11 cellular contexts compared by ENCODE assay signal in the genomic region with DNA sequence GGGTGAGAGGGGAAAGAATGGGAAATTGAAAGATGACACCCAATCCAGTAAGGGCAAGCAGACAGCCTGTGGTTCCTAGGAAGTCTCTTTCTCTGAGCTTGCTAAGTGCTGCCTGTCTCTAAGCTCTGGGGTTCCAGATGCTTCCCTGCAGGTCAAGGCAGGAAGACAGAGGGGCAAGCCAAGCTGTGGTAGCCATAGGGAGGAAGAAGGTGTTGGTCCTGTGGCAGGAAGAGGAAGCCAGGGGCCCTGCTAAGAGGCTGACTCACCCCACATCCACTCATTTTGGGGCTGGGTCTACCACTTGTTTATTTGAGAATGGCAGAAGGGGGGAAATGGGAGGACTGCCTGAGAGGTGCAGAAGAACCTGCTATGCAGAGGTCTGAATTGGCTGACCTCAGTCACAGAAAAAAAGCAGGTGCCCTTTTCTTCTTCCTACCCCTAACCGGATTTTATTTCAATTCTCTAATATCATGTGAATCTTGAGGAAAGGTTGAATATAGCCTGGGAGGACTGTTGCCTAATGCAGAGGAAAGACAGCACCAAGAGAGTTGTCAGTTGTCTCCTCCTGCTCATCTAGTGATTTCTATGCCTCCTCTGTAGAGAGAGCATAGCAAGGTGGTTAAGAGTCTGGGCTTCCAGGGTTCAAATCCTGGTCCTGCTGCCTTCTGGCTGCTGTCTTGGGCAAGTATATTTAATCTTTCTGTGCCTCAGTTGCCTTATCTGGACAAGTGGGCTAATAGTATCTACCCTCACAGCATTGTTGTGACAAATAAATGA. TPM values are rescaled to one million over a fixed set of nuclear protein-coding genes. Genes with fewer than 3 reads are reported as not detected.
A peak's percentile ranks its signal among the peaks of the same experiment; 100 is the strongest.
DNase-seq lines count a peak whose midpoint lies in the region; ATAC-seq and TF ChIP-seq lines count a peak whose summit lies in the region.
"Had no signal": no experiment of that assay in that cellular context is flagged by ENCODE, and none has a peak within 500 bp of the region (broad histone marks: within the 10 kb centered on the region; RNA-seq: fewer than 3 reads in every experiment).

No MANE protein-coding gene starts in this region.

- H3K27me3 ChIP-seq in CD4-positive, CD25-positive, alpha-beta regulatory T cell (ENCODE audit: control insufficient read depth, insufficient read depth, low read length), result peaks cover 24% of the 10 kb centered on the region
- H3K27me3 ChIP-seq in muscle layer of duodenum (ENCODE audit: low read depth, low read length), result peaks cover 18% of the 10 kb centered on the region
- 0 out of 2 replicates have a peak, but pooled peaks cover 6% of the 10 kb centered on the region for H3K27me3 ChIP-seq in SJCRH30
- H3K27me3 ChIP-seq in mammary epithelial cell (ENCODE audit: insufficient read depth, low read length), result peaks cover 33% of the 10 kb centered on the region
- H3K27me3 ChIP-seq: ovary had no signal

- peaks cover 48% of the 10 kb centered on the region for H3K27me3 Mint-ChIP-seq in CD4-positive, CD25-positive, alpha-beta regulatory T cell
- peaks cover 13% of the 10 kb centered on the region for H3K27me3 Mint-ChIP-seq in IgD-negative memory B cell

- in situ Hi-C loops in mammary epithelial cell (cut with MboI; ENCODE audit: low sequenced_read_pairs in 2 of 2), result no loop called here

- no TSS peak for BruUV-seq in mammary epithelial cell (replicated peaks; lab: Mats Ljungman, UMichigan)

- no peak overlapping the region for H2AFZ ChIP-seq in mammary epithelial cell (ENCODE audit: low read depth, low read length)

- H3K4me3 Mint-ChIP-seq in CD4-positive, CD25-positive, alpha-beta regulatory T cell, result peak overlapping the region in 3 of 4 donors; percentile 36 to 87 (median 39)
- H3K4me3 Mint-ChIP-seq in IgD-negative memory B cell, result peak overlapping the region; percentile 44 to 89 (median 58)

- CTCF ChIA-PET in mammary epithelial cell (lab: Charles Lee; ENCODE audit: low non-redundant PET), result no interaction called here

- peak in 1 of 2 donors; percentile 36 for ATAC-seq in CD4-positive, CD25-positive, alpha-beta regulatory T cell (ENCODE audit: low read depth in 2 of 2)
- no peak for ATAC-seq in GM18498 (IDR thresholded peaks at IDR 0.05; ENCODE audit: unreplicated experiment)

- no peaks in the 10 kb centered on the region for H3K9me3 ChIP-seq in CD4-positive, CD25-positive, alpha-beta regulatory T cell (ENCODE audit: control insufficient read depth in 2 of 2, low read length in 2 of 2)
- H3K9me3 ChIP-seq in muscle layer of duodenum (ENCODE audit: control insufficient read depth in 1 of 2, low read length in 2 of 2) (no peaks in the 10 kb centered on the region), SJCRH30 (replicated peaks) (no peaks in the 10 kb centered on the region; the same call in 1 of the 2 replicates), mammary epithelial cell (replicated peaks; ENCODE audit: insufficient read depth, low read length) (no peaks in the 10 kb centered on the region)
- H3K9me3 ChIP-seq: ovary had no signal

- no peaks in the 10 kb centered on the region for H3K36me3 Mint-ChIP-seq in CD4-positive, CD25-positive, alpha-beta regulatory T cell
- peaks cover 2% of the 10 kb centered on the region for H3K36me3 Mint-ChIP-seq in IgD-negative memory B cell

- peaks cover 0 to 4% (median 0%) of the 10 kb centered on the region in 7 donors for H3K9me3 Mint-ChIP-seq in CD4-positive, CD25-positive, alpha-beta regulatory T cell
- no peaks in the 10 kb centered on the region for H3K9me3 Mint-ChIP-seq in IgD-negative memory B cell

- H3K27ac ChIP-seq in CD4-positive, CD25-positive, alpha-beta regulatory T cell (ENCODE audit: insufficient read depth, low read length, poor library complexity, severe bottlenecking), result no peak overlapping the region
- H3K27ac ChIP-seq in muscle layer of duodenum (ENCODE audit: low read length) (peak overlapping the region; percentile 49), SJCRH30 (no peak overlapping the region), mammary epithelial cell (ENCODE audit: insufficient read depth, low read depth, low read length) (no peak overlapping the region)
- H3K27ac ChIP-seq: ovary had no signal

- 55% methylated on average over 1 of the region's 1 CpG for WGBS in mammary epithelial cell (ENCODE audit: low coverage, missing lambda C conversion rate)

- peak overlapping the region; percentile 45 for H3K4me3 ChIP-seq in CD4-positive, CD25-positive, alpha-beta regulatory T cell (ENCODE audit: low read depth, low read length)
- H3K4me3 ChIP-seq in muscle layer of duodenum (ENCODE audit: low read depth in 1 of 2, low read length in 2 of 2) (no peak overlapping the region), SJCRH30 (no peak overlapping the region), mammary epithelial cell (replicated peaks in 1 of 3; ENCODE audit: insufficient read depth in 1 of 3, low read depth in 2 of 3, low read length in 3 of 3) (no peak overlapping the region)
- H3K4me3 ChIP-seq: ovary had no signal

- no peak overlapping the region for H3K9ac ChIP-seq in mammary epithelial cell (ENCODE audit: insufficient read depth, low read length)

- no peak overlapping the region for H3K4me2 ChIP-seq in mammary epithelial cell (ENCODE audit: insufficient read depth, low read depth, low read length)

- H3K36me3 ChIP-seq in CD4-positive, CD25-positive, alpha-beta regulatory T cell (ENCODE audit: control insufficient read depth, insufficient read depth, low read length), result no peaks in the 10 kb centered on the region
- H3K36me3 ChIP-seq in muscle layer of duodenum (ENCODE audit: control insufficient read depth in 1 of 2, insufficient read depth in 2 of 2, low read length in 2 of 2) (no peaks in the 10 kb centered on the region), SJCRH30 (no peaks in the 10 kb centered on the region), mammary epithelial cell (ENCODE audit: insufficient read depth, low read length) (no peaks in the 10 kb centered on the region)
- H3K36me3 ChIP-seq: ovary had no signal

- no peaks in the 10 kb centered on the region for H3K79me2 ChIP-seq in mammary epithelial cell (ENCODE audit: insufficient read depth, low read length)

- peak in 1 of 3 donors; percentile 59 for DNase-seq in CD4-positive, CD25-positive, alpha-beta regulatory T cell
- DNase-seq in activated T-helper 1 cell treated with Interleukin-2 at 50 U/mL for 16 hours (ENCODE audit: low read depth), result peak; percentile 21
- DNase-seq in nucleus accumbens (lab: John Stamatoyannopoulos, UW), result no peak
- DNase-seq in SJCRH30, result no peak
- DNase-seq in mammary epithelial cell, result no peak
- DNase-seq: caudate nucleus, NCI-H748 treated with DMSO at 0.1 percent for 48 hours had no signal

- intact Hi-C loops in mammary epithelial cell (cut with micrococcal nuclease), result loop anchor here (2.0 to 5.0 kb wide), 2 partner anchors 41 to 77 kb away; no protein-coding TSS in a partner anchor

- H3K27ac Mint-ChIP-seq in CD4-positive, CD25-positive, alpha-beta regulatory T cell, result peak overlapping the region in 2 of 3 donors; percentile 6 to 59
- no peak overlapping the region for H3K27ac Mint-ChIP-seq in IgD-negative memory B cell

- dilution Hi-C loops in mammary epithelial cell (cut with HindIII; ENCODE audit: low sequenced_read_pairs), result no loop called here

- H4K20me1 ChIP-seq in mammary epithelial cell (ENCODE audit: insufficient read depth, low read length), result no peaks in the 10 kb centered on the region

- H3K4me1 Mint-ChIP-seq in CD4-positive, CD25-positive, alpha-beta regulatory T cell, result peaks cover 6 to 43% (median 17%) of the 10 kb centered on the region in 4 donors
- peaks cover 36 to 53% (median 50%) of the 10 kb centered on the region in 3 donors for H3K4me1 Mint-ChIP-seq in IgD-negative memory B cell

- peaks cover 32% of the 10 kb centered on the region for H3K4me1 ChIP-seq in CD4-positive, CD25-positive, alpha-beta regulatory T cell (ENCODE audit: control insufficient read depth, insufficient read depth, low read length, poor library complexity, severe bottlenecking)
- H3K4me1 ChIP-seq in muscle layer of duodenum (ENCODE audit: control insufficient read depth in 1 of 2, insufficient read depth in 2 of 2, low read length in 2 of 2) (peaks cover 14 to 25% of the 10 kb centered on the region in 2 donors), SJCRH30 (no peaks in the 10 kb centered on the region), mammary epithelial cell (ENCODE audit: insufficient read depth, low read length) (peaks cover 25% of the 10 kb centered on the region)

- TF ChIP-seq CTCF in mammary epithelial cell (conservative IDR thresholded peaks at IDR 0.05 in 1 of 2, IDR thresholded peaks at IDR 0.05 in 1 of 2; ENCODE audit: extremely low read depth in 1 of 2, insufficient read depth in 1 of 2, low read depth in 1 of 2, low read length in 2 of 2), result no peak

RNA-seq across cellular contexts. Expression of a gene that starts 27.4 kb away (rescaled TPM):
- total RNA-seq in CD4-positive, CD25-positive, alpha-beta regulatory T cell, result 1.9 TPM
- 10 to 100 TPM in 2 of 4 donors, 1 to 10 TPM in 2; 1.4 to 13.3 (median 9.3) TPM for polyA plus RNA-seq in CD4-positive, CD25-positive, alpha-beta regulatory T cell
- polyA plus RNA-seq in IgD-negative memory B cell (84.2 TPM), mammary epithelial cell (0.07 TPM)
- not detected in 2 replicates for total RNA-seq in SJCRH30 (2014; rRNA removed; shearing (Covaris generic))
- under 1 TPM in 1 of 2 donors, not detected in 1; under 0.01 TPM for total RNA-seq in mammary epithelial cell
- not detected for polyA minus RNA-seq in mammary epithelial cell

Comparison
In these comparisons a context has a peak if more than half of its experiments do, and no peak if none do; other contexts are left out.
1. H3K27ac Mint-ChIP-seq: peak in CD4-positive, CD25-positive, alpha-beta regulatory T cell (2 of 3); none in IgD-negative memory B cell (0 of 3).